8 cellular contexts compared by ENCODE assay signal in the genomic region with DNA sequence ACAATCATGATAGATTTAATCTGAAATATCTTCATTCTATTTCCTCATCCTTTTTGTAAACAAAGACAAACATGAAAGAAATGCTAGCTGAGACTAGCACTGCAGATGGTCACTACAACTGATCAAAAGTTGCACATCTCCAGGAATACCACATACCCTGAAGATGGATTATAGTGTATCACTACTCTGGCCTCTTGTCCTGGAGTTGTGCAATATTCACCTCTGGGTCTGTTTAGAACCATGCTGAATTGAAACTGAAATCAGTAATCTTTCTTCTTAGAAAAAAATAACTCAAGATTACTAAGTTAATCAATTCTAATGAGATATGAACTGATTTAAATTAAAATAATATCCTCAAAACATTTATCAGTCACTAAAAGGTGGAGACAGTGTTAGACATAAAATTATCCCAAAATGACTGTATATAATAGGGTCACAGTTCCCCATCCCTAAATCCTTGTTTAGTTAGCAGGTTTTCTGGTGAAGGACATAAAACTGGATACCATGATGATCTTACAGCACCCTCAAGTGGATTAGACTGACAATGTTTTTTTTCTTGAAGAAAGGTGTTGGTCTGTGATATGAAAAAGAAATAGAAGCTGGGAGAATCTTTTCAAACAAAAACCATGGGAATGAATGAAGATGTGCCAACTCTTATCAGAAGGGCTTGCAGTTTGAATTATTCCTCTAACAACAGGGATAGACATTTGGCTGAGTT. TPM values are rescaled to one million over a fixed set of nuclear protein-coding genes. Genes with fewer than 3 reads are reported as not detected.
DNase-seq lines count a peak whose midpoint lies in the region; ATAC-seq and TF ChIP-seq lines count a peak whose summit lies in the region.

No MANE protein-coding gene starts in this region.

- no peaks in the 10 kb centered on the region for H3K4me1 Mint-ChIP-seq in activated T-helper 17 cell treated with anti-CD3 and anti-CD28 coated beads, Interleukin-2, amount 50 U/mL, for 72 hours

- H3K9me3 ChIP-seq in psoas muscle = no peaks in the 10 kb centered on the region

- H3K9me3 Mint-ChIP-seq in activated T-helper 17 cell treated with anti-CD3 and anti-CD28 coated beads, Interleukin-2, amount 50 U/mL, for 72 hours = peaks cover 4% of the 10 kb centered on the region

- H3K27ac ChIP-seq in psoas muscle = no peak overlapping the region

- ATAC-seq in GM18907 (IDR thresholded peaks at IDR 0.05; ENCODE audit: unreplicated experiment) = peak; percentile 70
- peak; percentile 54 for ATAC-seq in HG03521 (IDR thresholded peaks at IDR 0.05; ENCODE audit: unreplicated experiment)
- no peak for ATAC-seq in psoas muscle
- ATAC-seq in GM21526 (IDR thresholded peaks at IDR 0.05; ENCODE audit: low FRiP score, unreplicated experiment) = no peak
- no peak for ATAC-seq in activated T-helper 17 cell treated with anti-CD3 and anti-CD28 coated beads, Interleukin-2, amount 50 U/mL, for 72 hours (replicated peaks)

- no peaks in the 10 kb centered on the region for H3K36me3 Mint-ChIP-seq in activated T-helper 17 cell treated with anti-CD3 and anti-CD28 coated beads, Interleukin-2, amount 50 U/mL, for 72 hours (ENCODE audit: low read depth)

- peaks cover 37% of the 10 kb centered on the region for H3K27me3 Mint-ChIP-seq in activated T-helper 17 cell treated with anti-CD3 and anti-CD28 coated beads, Interleukin-2, amount 50 U/mL, for 72 hours

- no peak overlapping the region for H3K4me3 Mint-ChIP-seq in activated T-helper 17 cell treated with anti-CD3 and anti-CD28 coated beads, Interleukin-2, amount 50 U/mL, for 72 hours

- TF ChIP-seq CTCF in AG09309 (IDR thresholded peaks at IDR 0.05; ENCODE audit: control insufficient read depth, insufficient read depth, low read depth, low read length, missing control alignments) (peak; percentile 60), psoas muscle (IDR thresholded peaks at IDR 0.05) (no peak)

- no peaks in the 10 kb centered on the region for H3K36me3 ChIP-seq in psoas muscle (ENCODE audit: insufficient read depth in 1 of 2, low read depth in 1 of 2)

- peak; percentile 23 for DNase-seq in AG09309 (ENCODE audit: low read depth)
- DNase-seq in NOMO-1 (lab: John Stamatoyannopoulos, UW; ENCODE audit: unreplicated experiment in 2 of 2) = peak; percentile 46 to 75
- peak; percentile 71 for DNase-seq in fibroblast of peridontal ligament (ENCODE audit: extremely low read depth)
- DNase-seq in psoas muscle = no peak

- H3K4me1 ChIP-seq in psoas muscle = no peaks in the 10 kb centered on the region

- no peak overlapping the region for H3K27ac Mint-ChIP-seq in activated T-helper 17 cell treated with anti-CD3 and anti-CD28 coated beads, Interleukin-2, amount 50 U/mL, for 72 hours

- intact Hi-C loops in psoas muscle (cut with DNase I) = loop anchor here in 1 of 2 donors (2.0 kb wide), 1 partner anchor 666 kb away; no protein-coding TSS in a partner anchor

- H3K27me3 ChIP-seq in psoas muscle (ENCODE audit: insufficient read depth in 3 of 3, low read length in 2 of 3) = peaks cover 0 to 4% (median 2%) of the 10 kb centered on the region in 3 donors

- no peak overlapping the region for H3K4me3 ChIP-seq in AG09309 (ENCODE audit: control insufficient read depth, low read depth, low read length)
- H3K4me3 ChIP-seq in psoas muscle = no peak overlapping the region

RNA-seq across cellular contexts. Expression of a gene that starts 7.2 kb away (rescaled TPM):
- 10 to 100 TPM in 2 of 4 donors, 1 to 10 TPM in 2; 8.3 to 12.6 (median 10.1) TPM for total RNA-seq in psoas muscle
- polyA plus RNA-seq in psoas muscle = 10 to 100 TPM in 1 of 3 donors, 1 to 10 TPM in 2; 4.8 to 11.7 (median 6.1) TPM
- total RNA-seq in activated T-helper 17 cell treated with anti-CD3 and anti-CD28 coated beads, Interleukin-2, amount 50 U/mL, for 72 hours = 10 to 100 TPM; 35.3 to 44.5 TPM

Comparison
In these comparisons a context has a peak if more than half of its experiments do, and no peak if none do; other contexts are left out.
1. DNase-seq: peak in AG09309 (single experiment), NOMO-1 (2 of 2) and fibroblast of peridontal ligament (single experiment); none in psoas muscle (0 of 2).
2. ATAC-seq: peak in GM18907 (single experiment) and HG03521 (single experiment); none in psoas muscle (0 of 4), GM21526 (single experiment) and activated T-helper 17 cell treated with anti-CD3 and anti-CD28 coated beads, Interleukin-2, amount 50 U/mL, for 72 hours (single experiment).